In genomic region chr12:94445662-94446061, GRCh38 we compare ENCODE assay signal across 24 cellular contexts. TPM values are rescaled to one million over a fixed set of nuclear protein-coding genes. Genes with fewer than 3 reads are reported as not detected.
DNase-seq lines count a peak whose midpoint lies in the region; ATAC-seq and TF ChIP-seq lines count a peak whose summit lies in the region.
"Had no signal": no experiment of that assay in that cellular context is flagged by ENCODE, and none has a peak within 500 bp of the region (broad histone marks: within the 10 kb centered on the region; RNA-seq: fewer than 3 reads in every experiment).

No MANE protein-coding gene starts in this region.

- BruUV-seq in PC-3 (replicated peaks; lab: Mats Ljungman, UMichigan) = no TSS peak

- ATAC-seq in PC-3 = no peak
- ATAC-seq in HG03354 (IDR thresholded peaks at IDR 0.05; ENCODE audit: poor library complexity, severe bottlenecking, unreplicated experiment) = no peak
- ATAC-seq: GM23338, SK-N-SH treated with all-trans-retinoic acid at 6 μM for 48 hours, T-cell had no signal

- no peak overlapping the region for H3K27ac ChIP-seq in PC-3 (ENCODE audit: low read length)
- H3K27ac ChIP-seq: BLaER1 treated with 17β-estradiol and CSF1 and Interleukin-3, amounts not matched to agents 10 nM and 100 nM; KMS-11 had no signal

- no peak overlapping the region for H2AFZ ChIP-seq in PC-3 (ENCODE audit: low read length)
- H2AFZ ChIP-seq: GM23338 had no signal

- CTCF ChIA-PET in PC-3 (lab: Charles Lee) = no interaction called here

- H3K9ac ChIP-seq in PC-3 (ENCODE audit: low read length) = no peak overlapping the region
- H3K9ac ChIP-seq: BLaER1 treated with 17β-estradiol and CSF1 and Interleukin-3, amounts not matched to agents 10 nM and 100 nM; KMS-11 had no signal

- H3K36me3 ChIP-seq in PC-3 (ENCODE audit: low read depth, low read length) = no peaks in the 10 kb centered on the region
- H3K36me3 ChIP-seq: MG63 had no signal

- H3K9me3 ChIP-seq in PC-3 (ENCODE audit: low read length) = no peaks in the 10 kb centered on the region

- H3K79me2 ChIP-seq in PC-3 (ENCODE audit: low read length) = peaks cover 76% of the 10 kb centered on the region

- H3K4me3 ChIP-seq in PC-3 (ENCODE audit: low read length) (no peak overlapping the region), fibroblast of mammary gland (ENCODE audit: control insufficient read depth, low read depth, low read length) (no peak overlapping the region)
- H3K4me3 ChIP-seq: BLaER1 treated with 17β-estradiol and CSF1 and Interleukin-3, amounts not matched to agents 10 nM and 100 nM; GM23338; MG63 had no signal

- POLR2A ChIA-PET in PC-3 (lab: Charles Lee; ENCODE audit: unreplicated experiment) = no interaction called here

- TF ChIP-seq CTCF in PC-3 (conservative IDR thresholded peaks at IDR 0.05; ENCODE audit: low read depth, low read length) (no peak), fibroblast of mammary gland (conservative IDR thresholded peaks at IDR 0.05; ENCODE audit: control insufficient read depth, insufficient read depth, low read depth, low read length) (no peak), GM13976 (IDR thresholded peaks at IDR 0.05; ENCODE audit: borderline replicate concordance, control extremely low read depth, extremely low read depth, insufficient read depth, missing control alignments) (no peak)

- DNase-seq in ELR (ENCODE audit: low read depth) (peak; percentile 24), PC-3 (peak; percentile 34), fibroblast of mammary gland (ENCODE audit: low read depth) (peak; percentile 6), myocyte (ENCODE audit: low read depth) (peak; percentile 39), DMS53 treated with DMSO at 0.1 percent for 48 hours (lab: John Stamatoyannopoulos, UW; ENCODE audit: unreplicated experiment) (no peak), NCI-H82 (lab: John Stamatoyannopoulos, UW) (no peak), GM13976 (ENCODE audit: low spot score) (no peak)
- DNase-seq: CD8-positive, alpha-beta memory T cell; DMS79 treated with DMSO at 0.1 percent for 48 hours; GDM1; HFFc6; MG63; NCI-H1092 treated with DMSO at 0.1 percent for 48 hours; NCI-H146; NCI-H2081; NCI-H510A; NCI-H748 treated with DMSO at 0.1 percent for 48 hours; SIG-M5; T-cell had no signal

- intact Hi-C loops in PC-3 (cut with micrococcal nuclease) = no loop called here

- no peaks in the 10 kb centered on the region for H3K27me3 ChIP-seq in PC-3 (ENCODE audit: low read length)
- H3K27me3 ChIP-seq: BLaER1 treated with 17β-estradiol and CSF1 and Interleukin-3, amounts not matched to agents 10 nM and 100 nM; MG63 had no signal

- H3K9me2 ChIP-seq in PC-3 (replicated peaks; ENCODE audit: low read length) = no peaks in the 10 kb centered on the region

- in situ Hi-C loops in GM13976 (cut with MboI; ENCODE audit: low sequenced_read_pairs, unreplicated experiment) = no loop called here

- H4K20me1 ChIP-seq in PC-3 (ENCODE audit: low read length) = no peaks in the 10 kb centered on the region

- no peaks in the 10 kb centered on the region for H3K4me1 ChIP-seq in PC-3 (ENCODE audit: insufficient read depth, low read length)
- H3K4me1 ChIP-seq: BLaER1 treated with 17β-estradiol and CSF1 and Interleukin-3, amounts not matched to agents 10 nM and 100 nM had no signal

- no peaks in the 10 kb centered on the region for H3F3A ChIP-seq in PC-3 (ENCODE audit: low read length, unreplicated experiment)

- no peak overlapping the region for H3K4me2 ChIP-seq in PC-3 (ENCODE audit: low read length)
- H3K4me2 ChIP-seq: BLaER1 treated with 17β-estradiol and CSF1 and Interleukin-3, amounts not matched to agents 10 nM and 100 nM; GM23338; KMS-11 had no signal

RNA-seq across cellular contexts. Expression of gene CEP83, which starts 14.0 kb away (rescaled TPM):
- total RNA-seq in PC-3 (2014; rRNA removed) = 11.8 and 20.4 TPM in 2 replicates
- total RNA-seq in myocyte = 9.8 and 14.7 TPM in 2 replicates
- 3.2 TPM for polyA plus RNA-seq in myocyte (2012)

Comparison
In these comparisons a context has a peak if more than half of its experiments do, and no peak if none do; other contexts are left out.
1. DNase-seq: peak in ELR (single experiment), PC-3 (single experiment), fibroblast of mammary gland (single experiment) and myocyte (single experiment); none in DMS53 treated with DMSO at 0.1 percent for 48 hours (single experiment), NCI-H82 (single experiment) and GM13976 (single experiment).